Comparison of ENCODE assay signal across 2 cellular contexts in the genomic region with DNA sequence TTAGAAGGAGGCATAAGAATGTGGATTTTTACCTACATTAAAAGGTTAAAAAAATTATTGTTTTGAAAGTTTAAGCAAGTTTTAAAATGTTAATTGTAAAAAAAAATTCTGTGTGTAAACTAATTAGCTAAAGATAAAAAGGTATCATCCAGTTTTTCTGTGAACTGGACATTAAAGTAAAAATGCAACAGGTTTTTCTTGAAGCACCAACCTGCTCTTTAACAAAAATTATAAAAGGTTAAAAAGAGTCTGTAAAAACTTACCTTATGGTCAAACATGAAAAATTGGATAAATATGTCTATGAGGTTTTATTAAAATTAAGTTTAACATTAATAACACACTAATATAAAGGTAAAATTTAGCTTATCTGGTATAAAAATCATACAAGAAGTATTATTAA. TPM values are rescaled to one million over a fixed set of nuclear protein-coding genes. Genes with fewer than 3 reads are reported as not detected.
"Had no signal": no experiment of that assay in that cellular context is flagged by ENCODE, and none has a peak within 500 bp of the region (broad histone marks: within the 10 kb centered on the region; RNA-seq: fewer than 3 reads in every experiment).

No MANE protein-coding gene starts in this region.

RNA-seq across cellular contexts. Expression of a gene that starts 48.7 kb away (rescaled TPM):
- total RNA-seq: GM23338, H1 had no signal
- polyA plus RNA-seq: GM23338 had no signal
